In the genomic region with DNA sequence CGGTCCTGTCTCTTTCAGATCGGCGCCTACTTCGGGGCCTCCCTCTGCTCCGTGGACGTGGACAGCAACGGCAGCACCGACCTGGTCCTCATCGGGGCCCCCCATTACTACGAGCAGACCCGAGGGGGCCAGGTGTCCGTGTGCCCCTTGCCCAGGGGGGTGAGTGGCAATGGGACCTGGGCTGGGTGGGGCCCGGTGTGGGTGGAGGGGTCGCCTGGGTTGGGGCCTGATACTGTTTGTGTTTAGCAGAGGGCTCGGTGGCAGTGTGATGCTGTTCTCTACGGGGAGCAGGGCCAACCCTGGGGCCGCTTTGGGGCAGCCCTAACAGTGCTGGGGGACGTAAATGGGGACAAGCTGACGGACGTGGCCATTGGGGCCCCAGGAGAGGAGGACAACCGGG, we compare ENCODE assay signal across 1 cellular context.
TF ChIP-seq lines count a peak whose summit lies in the region.

No MANE protein-coding gene starts in this region.

TF ChIP-seq in HepG2, 621 proteins besides CTCF, POLR2A, EP300 and RAD21:
- no peak for TF ChIP-seq SMYD3 (CRISPR knock-in tag; IDR thresholded peaks at IDR 0.05)
- TF ChIP-seq, protein P1, sequence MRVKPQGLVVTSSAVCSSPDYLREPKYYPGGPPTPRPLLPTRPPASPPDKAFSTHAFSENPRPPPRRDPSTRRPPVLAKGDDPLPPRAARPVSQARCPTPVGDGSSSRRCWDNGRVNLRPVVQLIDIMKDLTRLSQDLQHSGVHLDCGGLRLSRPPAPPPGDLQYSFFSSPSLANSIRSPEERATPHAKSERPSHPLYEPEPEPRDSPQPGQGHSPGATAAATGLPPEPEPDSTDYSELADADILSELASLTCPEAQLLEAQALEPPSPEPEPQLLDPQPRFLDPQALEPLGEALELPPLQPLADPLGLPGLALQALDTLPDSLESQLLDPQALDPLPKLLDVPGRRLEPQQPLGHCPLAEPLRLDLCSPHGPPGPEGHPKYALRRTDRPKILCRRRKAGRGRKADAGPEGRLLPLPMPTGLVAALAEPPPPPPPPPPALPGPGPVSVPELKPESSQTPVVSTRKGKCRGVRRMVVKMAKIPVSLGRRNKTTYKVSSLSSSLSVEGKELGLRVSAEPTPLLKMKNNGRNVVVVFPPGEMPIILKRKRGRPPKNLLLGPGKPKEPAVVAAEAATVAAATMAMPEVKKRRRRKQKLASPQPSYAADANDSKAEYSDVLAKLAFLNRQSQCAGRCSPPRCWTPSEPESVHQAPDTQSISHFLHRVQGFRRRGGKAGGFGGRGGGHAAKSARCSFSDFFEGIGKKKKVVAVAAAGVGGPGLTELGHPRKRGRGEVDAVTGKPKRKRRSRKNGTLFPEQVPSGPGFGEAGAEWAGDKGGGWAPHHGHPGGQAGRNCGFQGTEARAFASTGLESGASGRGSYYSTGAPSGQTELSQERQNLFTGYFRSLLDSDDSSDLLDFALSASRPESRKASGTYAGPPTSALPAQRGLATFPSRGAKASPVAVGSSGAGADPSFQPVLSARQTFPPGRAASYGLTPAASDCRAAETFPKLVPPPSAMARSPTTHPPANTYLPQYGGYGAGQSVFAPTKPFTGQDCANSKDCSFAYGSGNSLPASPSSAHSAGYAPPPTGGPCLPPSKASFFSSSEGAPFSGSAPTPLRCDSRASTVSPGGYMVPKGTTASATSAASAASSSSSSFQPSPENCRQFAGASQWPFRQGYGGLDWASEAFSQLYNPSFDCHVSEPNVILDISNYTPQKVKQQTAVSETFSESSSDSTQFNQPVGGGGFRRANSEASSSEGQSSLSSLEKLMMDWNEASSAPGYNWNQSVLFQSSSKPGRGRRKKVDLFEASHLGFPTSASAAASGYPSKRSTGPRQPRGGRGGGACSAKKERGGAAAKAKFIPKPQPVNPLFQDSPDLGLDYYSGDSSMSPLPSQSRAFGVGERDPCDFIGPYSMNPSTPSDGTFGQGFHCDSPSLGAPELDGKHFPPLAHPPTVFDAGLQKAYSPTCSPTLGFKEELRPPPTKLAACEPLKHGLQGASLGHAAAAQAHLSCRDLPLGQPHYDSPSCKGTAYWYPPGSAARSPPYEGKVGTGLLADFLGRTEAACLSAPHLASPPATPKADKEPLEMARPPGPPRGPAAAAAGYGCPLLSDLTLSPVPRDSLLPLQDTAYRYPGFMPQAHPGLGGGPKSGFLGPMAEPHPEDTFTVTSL (CRISPR knock-in tag; IDR thresholded peaks at IDR 0.05; ENCODE audit: borderline replicate concordance) = no peak
- TF ChIP-seq, protein P2, sequence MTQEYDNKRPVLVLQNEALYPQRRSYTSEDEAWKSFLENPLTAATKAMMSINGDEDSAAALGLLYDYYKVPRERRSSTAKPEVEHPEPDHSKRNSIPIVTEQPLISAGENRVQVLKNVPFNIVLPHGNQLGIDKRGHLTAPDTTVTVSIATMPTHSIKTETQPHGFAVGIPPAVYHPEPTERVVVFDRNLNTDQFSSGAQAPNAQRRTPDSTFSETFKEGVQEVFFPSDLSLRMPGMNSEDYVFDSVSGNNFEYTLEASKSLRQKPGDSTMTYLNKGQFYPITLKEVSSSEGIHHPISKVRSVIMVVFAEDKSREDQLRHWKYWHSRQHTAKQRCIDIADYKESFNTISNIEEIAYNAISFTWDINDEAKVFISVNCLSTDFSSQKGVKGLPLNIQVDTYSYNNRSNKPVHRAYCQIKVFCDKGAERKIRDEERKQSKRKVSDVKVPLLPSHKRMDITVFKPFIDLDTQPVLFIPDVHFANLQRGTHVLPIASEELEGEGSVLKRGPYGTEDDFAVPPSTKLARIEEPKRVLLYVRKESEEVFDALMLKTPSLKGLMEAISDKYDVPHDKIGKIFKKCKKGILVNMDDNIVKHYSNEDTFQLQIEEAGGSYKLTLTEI (CRISPR knock-in tag; conservative IDR thresholded peaks at IDR 0.05) = no peak
- TF ChIP-seq PPARG (CRISPR knock-in tag; conservative IDR thresholded peaks at IDR 0.05) = no peak
- no peak for TF ChIP-seq MEF2D (CRISPR knock-in tag; IDR thresholded peaks at IDR 0.05)
- TF ChIP-seq FIP1L1 (IDR thresholded peaks at IDR 0.05; ENCODE audit: borderline replicate concordance, insufficient read depth, low read depth, low read length) = no peak
- TF ChIP-seq ZBTB42 (CRISPR knock-in tag; IDR thresholded peaks at IDR 0.05) = no peak
- no peak for TF ChIP-seq MTERF4 (CRISPR knock-in tag; IDR thresholded peaks at IDR 0.05)
- TF ChIP-seq SIX4 (CRISPR knock-in tag; IDR thresholded peaks at IDR 0.05) = no peak
- no peak for TF ChIP-seq SRSF4 (IDR thresholded peaks at IDR 0.05; ENCODE audit: low read depth, low read length, poor library complexity, severe bottlenecking)
- TF ChIP-seq, protein P3, sequence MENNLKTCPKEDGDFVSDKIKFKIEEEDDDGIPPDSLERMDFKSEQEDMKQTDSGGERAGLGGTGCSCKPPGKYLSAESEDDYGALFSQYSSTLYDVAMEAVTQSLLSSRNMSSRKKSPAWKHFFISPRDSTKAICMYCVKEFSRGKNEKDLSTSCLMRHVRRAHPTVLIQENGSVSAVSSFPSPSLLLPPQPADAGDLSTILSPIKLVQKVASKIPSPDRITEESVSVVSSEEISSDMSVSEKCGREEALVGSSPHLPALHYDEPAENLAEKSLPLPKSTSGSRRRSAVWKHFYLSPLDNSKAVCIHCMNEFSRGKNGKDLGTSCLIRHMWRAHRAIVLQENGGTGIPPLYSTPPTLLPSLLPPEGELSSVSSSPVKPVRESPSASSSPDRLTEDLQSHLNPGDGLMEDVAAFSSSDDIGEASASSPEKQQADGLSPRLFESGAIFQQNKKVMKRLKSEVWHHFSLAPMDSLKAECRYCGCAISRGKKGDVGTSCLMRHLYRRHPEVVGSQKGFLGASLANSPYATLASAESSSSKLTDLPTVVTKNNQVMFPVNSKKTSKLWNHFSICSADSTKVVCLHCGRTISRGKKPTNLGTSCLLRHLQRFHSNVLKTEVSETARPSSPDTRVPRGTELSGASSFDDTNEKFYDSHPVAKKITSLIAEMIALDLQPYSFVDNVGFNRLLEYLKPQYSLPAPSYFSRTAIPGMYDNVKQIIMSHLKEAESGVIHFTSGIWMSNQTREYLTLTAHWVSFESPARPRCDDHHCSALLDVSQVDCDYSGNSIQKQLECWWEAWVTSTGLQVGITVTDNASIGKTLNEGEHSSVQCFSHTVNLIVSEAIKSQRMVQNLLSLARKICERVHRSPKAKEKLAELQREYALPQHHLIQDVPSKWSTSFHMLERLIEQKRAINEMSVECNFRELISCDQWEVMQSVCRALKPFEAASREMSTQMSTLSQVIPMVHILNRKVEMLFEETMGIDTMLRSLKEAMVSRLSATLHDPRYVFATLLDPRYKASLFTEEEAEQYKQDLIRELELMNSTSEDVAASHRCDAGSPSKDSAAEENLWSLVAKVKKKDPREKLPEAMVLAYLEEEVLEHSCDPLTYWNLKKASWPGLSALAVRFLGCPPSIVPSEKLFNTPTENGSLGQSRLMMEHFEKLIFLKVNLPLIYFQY (CRISPR knock-in tag; IDR thresholded peaks at IDR 0.05; ENCODE audit: borderline replicate concordance) = no peak
- TF ChIP-seq ZNF746 (CRISPR knock-in tag; IDR thresholded peaks at IDR 0.05) = no peak
- TF ChIP-seq TCF7L2 (IDR thresholded peaks at IDR 0.05; ENCODE audit: low read depth, low read length) = no peak
- TF ChIP-seq, protein P4, sequence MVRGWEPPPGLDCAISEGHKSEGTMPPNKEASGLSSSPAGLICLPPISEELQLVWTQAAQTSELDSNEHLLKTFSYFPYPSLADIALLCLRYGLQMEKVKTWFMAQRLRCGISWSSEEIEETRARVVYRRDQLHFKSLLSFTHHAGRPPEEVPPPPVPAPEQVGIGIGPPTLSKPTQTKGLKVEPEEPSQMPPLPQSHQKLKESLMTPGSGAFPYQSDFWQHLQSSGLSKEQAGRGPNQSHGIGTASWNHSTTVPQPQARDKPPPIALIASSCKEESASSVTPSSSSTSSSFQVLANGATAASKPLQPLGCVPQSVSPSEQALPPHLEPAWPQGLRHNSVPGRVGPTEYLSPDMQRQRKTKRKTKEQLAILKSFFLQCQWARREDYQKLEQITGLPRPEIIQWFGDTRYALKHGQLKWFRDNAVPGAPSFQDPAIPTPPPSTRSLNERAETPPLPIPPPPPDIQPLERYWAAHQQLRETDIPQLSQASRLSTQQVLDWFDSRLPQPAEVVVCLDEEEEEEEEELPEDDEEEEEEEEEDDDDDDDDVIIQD (CRISPR knock-in tag; IDR thresholded peaks at IDR 0.05; ENCODE audit: low read depth) = no peak
- no peak for TF ChIP-seq CREB1 (IDR thresholded peaks at IDR 0.05)
- no peak for TF ChIP-seq CREB1 (CRISPR knock-in tag; IDR thresholded peaks at IDR 0.05)
- TF ChIP-seq, protein P5, sequence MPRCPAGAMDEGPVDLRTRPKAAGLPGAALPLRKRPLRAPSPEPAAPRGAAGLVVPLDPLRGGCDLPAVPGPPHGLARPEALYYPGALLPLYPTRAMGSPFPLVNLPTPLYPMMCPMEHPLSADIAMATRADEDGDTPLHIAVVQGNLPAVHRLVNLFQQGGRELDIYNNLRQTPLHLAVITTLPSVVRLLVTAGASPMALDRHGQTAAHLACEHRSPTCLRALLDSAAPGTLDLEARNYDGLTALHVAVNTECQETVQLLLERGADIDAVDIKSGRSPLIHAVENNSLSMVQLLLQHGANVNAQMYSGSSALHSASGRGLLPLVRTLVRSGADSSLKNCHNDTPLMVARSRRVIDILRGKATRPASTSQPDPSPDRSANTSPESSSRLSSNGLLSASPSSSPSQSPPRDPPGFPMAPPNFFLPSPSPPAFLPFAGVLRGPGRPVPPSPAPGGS (CRISPR knock-in tag; IDR thresholded peaks at IDR 0.05) = no peak
- no peak for TF ChIP-seq ZFP91 (CRISPR knock-in tag; IDR thresholded peaks at IDR 0.05; ENCODE audit: borderline replicate concordance)
